ENCODE assay signal across 24 cellular contexts in the genomic region with DNA sequence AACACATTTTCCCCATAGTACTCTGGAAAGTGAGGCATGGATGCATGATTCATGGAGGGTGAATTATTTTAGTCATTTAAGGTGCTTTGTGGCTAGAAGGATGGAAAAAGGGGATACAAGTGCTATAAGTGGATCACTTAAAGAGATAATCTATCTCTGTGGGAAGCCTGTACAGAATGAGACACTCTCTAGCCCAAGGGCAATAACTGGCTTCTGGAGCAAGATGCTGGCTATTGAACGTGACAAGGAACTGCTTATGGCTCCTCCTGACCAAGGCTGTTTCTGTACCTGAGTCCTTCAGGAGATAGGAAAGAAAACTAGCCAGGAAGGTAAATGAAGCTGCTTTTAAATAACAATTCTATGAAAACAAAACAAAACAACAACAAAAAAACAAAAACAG.
"Had no signal": no experiment of that assay in that cellular context is flagged by ENCODE, and none has a peak within 500 bp of the region (broad histone marks: within the 10 kb centered on the region; RNA-seq: fewer than 3 reads in every experiment).

No MANE protein-coding gene starts in this region.

- H3K36me3 ChIP-seq: MG63, Peyer's patch, SJCRH30 had no signal

- H3K4me2 ChIP-seq: KMS-11, SK-N-SH had no signal

- H3K4me1 ChIP-seq: body of pancreas, Peyer's patch, SJCRH30 had no signal

- H3K27ac ChIP-seq: body of pancreas, KMS-11, Peyer's patch, RWPE1, SJCRH30 had no signal

- DNase-seq: activated CD4-positive, alpha-beta T cell treated with anti-CD3 and anti-CD28 coated beads for 48 hours; activated CD4-positive, alpha-beta T cell treated with anti-CD3 and anti-CD28 coated beads, Interleukin-2, amount 50 U/mL, for 4 hours; activated CD4-positive, CD25-positive, alpha-beta regulatory T cell treated with anti-CD3 and anti-CD28 coated beads, Interleukin-2, amount 50 U/mL, for 72 hours; activated CD8-positive, alpha-beta memory T cell treated with anti-CD3 and anti-CD28 coated beads, Interleukin-2, amount 50 U/mL, for 48 hours; activated CD8-positive, alpha-beta T cell treated with anti-CD3 and anti-CD28 coated beads, Interleukin-2, amount 10 ng/mL, durations not matched to agents 7 days and 5 days; activated T-cell treated with anti-CD3 and anti-CD28 coated beads, Interleukin-2, amount 50 U/mL, for 1 hour; aorta; body of pancreas; central memory CD4-positive, alpha-beta T cell; MG63; MV-4-11; NCI-H1105; NCI-H1436; NCI-H1930; NCI-H2171 treated with DMSO at 0.1 percent for 48 hours; NCI-H226; NCI-H526; Peyer's patch; Right ventricle myocardium superior; SJCRH30; SK-N-SH; T-helper 1 cell had no signal

- H3K9ac ChIP-seq: KMS-11, SK-N-SH had no signal

- ATAC-seq: activated CD8-positive, alpha-beta T cell treated with anti-CD3 and anti-CD28 coated beads, Interleukin-2, amount 10 ng/mL, durations not matched to agents 7 days and 5 days; body of pancreas had no signal

- H3K27me3 ChIP-seq: body of pancreas, MG63, Peyer's patch, SJCRH30 had no signal

- H3K9me3 ChIP-seq: body of pancreas, MG63, Peyer's patch, SJCRH30, SK-N-SH had no signal

- H3K4me3 ChIP-seq: body of pancreas, MG63, Peyer's patch, SJCRH30 had no signal
